ENCODE assay signal across 34 cellular contexts in genomic region chr19:32254128-32254527, GRCh38.
"Had no signal": no experiment of that assay in that cellular context is flagged by ENCODE, and none has a peak within 500 bp of the region (broad histone marks: within the 10 kb centered on the region; RNA-seq: fewer than 3 reads in every experiment).

No MANE protein-coding gene starts in this region.

- H3K36me3 ChIP-seq: MG63 had no signal

- DNase-seq: Karpas-422, Kasumi-1, MG63, MM.1S, NCI-H1048, NCI-H1092, NCI-H1092 treated with DMSO at 0.1 percent for 48 hours, NCI-H1105, NCI-H1105 treated with DMSO at 0.1 percent for 48 hours, NCI-H1417, NCI-H1417 treated with DMSO at 0.1 percent for 48 hours, NCI-H1436, NCI-H1436 treated with DMSO at 0.1 percent for 48 hours, NCI-H146, NCI-H1694, NCI-H1694 treated with DMSO at 0.1 percent for 48 hours, NCI-H187, NCI-H187 treated with DMSO at 0.1 percent for 48 hours, NCI-H1930, NCI-H2029, NCI-H2029 treated with DMSO at 0.1 percent for 48 hours, NCI-H2081, NCI-H2081 treated with DMSO at 0.1 percent for 48 hours, NCI-H2107, NCI-H2171, NCI-H2171 treated with DMSO at 0.1 percent for 48 hours, NCI-H2227 treated with DMSO at 0.1 percent for 48 hours, NCI-H226, NCI-H345, NCI-H446, NCI-H446 treated with DMSO at 0.1 percent for 48 hours, NCI-H510A, NCI-H510A treated with DMSO at 0.1 percent for 48 hours, NCI-H524 had no signal

- H3K9me3 ChIP-seq: MG63 had no signal

- H3K27me3 ChIP-seq: MG63 had no signal

- H3K4me3 ChIP-seq: MG63 had no signal
